23 cellular contexts compared by ENCODE assay signal in genomic region chr6:53822355-53823115, GRCh38.
"Had no signal": no experiment of that assay in that cellular context is flagged by ENCODE, and none has a peak within 500 bp of the region (broad histone marks: within the 10 kb centered on the region; RNA-seq: fewer than 3 reads in every experiment).

No MANE protein-coding gene starts in this region.

- H3K4me1 ChIP-seq: breast epithelium, lower lobe of right lung had no signal

- H3K27ac ChIP-seq: breast epithelium, esophagus muscularis mucosa, gastroesophageal sphincter, lower lobe of right lung, tibial nerve, vagina had no signal

- H3K27me3 Mint-ChIP-seq: activated CD4-positive, alpha-beta T cell treated with anti-CD3 and anti-CD28 coated beads, Interleukin-2, amount 10 ng/mL, durations not matched to agents 7 days and 5 days; activated T-cell treated with anti-CD3 and anti-CD28 coated beads, Interleukin-2, amount 50 U/mL, for 24 hours had no signal

- H3K36me3 ChIP-seq: breast epithelium, esophagus muscularis mucosa, gastroesophageal sphincter, heart right ventricle, lower lobe of right lung, tibial nerve, vagina had no signal

- H3K27ac Mint-ChIP-seq: activated CD4-positive, alpha-beta T cell treated with anti-CD3 and anti-CD28 coated beads, Interleukin-2, amount 10 ng/mL, durations not matched to agents 7 days and 5 days; activated CD8-positive, alpha-beta T cell treated with anti-CD3 and anti-CD28 coated beads, Interleukin-2, amount 10 ng/mL, durations not matched to agents 7 days and 5 days; activated naive CD4-positive, alpha-beta T cell treated with anti-CD3 and anti-CD28 coated beads for 36 hours; activated T-cell treated with anti-CD3 and anti-CD28 coated beads, Interleukin-2, amount 50 U/mL, for 24 hours; activated T-helper 2 cell treated with anti-CD3 and anti-CD28 coated beads, Interferon-gamma antibody, Interleukin-2, Interleukin-4, amounts not matched to agents 10 μg/mL and 5 μg/mL and 100 μg/mL, durations not matched to agents 14 hours and 24 hours and 36 hours; natural killer cell; T-helper 1 cell treated with Interleukin-12 subunit alpha and Interleukin-12 subunit beta and Interleukin-4 antibody, amounts not matched to agents 30 μg/mL and 1 μg/mL, for 36 hours had no signal

- H3K9me3 ChIP-seq: breast epithelium, esophagus muscularis mucosa, gastroesophageal sphincter, heart right ventricle, lower lobe of right lung, tibial nerve, vagina had no signal

- DNase-seq: activated CD4-positive, alpha-beta T cell treated with anti-CD3 and anti-CD28 coated beads, Interleukin-2, amount 10 ng/mL, durations not matched to agents 7 days and 5 days; activated CD8-positive, alpha-beta T cell treated with anti-CD3 and anti-CD28 coated beads, Interleukin-2, amount 10 ng/mL, durations not matched to agents 7 days and 5 days; activated naive CD4-positive, alpha-beta T cell treated with anti-CD3 and anti-CD28 coated beads for 36 hours; activated T-cell treated with anti-CD3 and anti-CD28 coated beads, Interleukin-2, amount 50 U/mL, for 24 hours; cerebellar nuclear complex; cortex of kidney; heart right ventricle; left cardiac atrium; lower lobe of right lung; natural killer cell; posterior cingulate gyrus; stimulated activated CD4-positive, alpha-beta T cell treated with anti-CD3 and anti-CD28 coated beads, Interleukin-2, amount 100 ng/mL, for 24 hours; stimulated activated naive CD4-positive, alpha-beta T cell treated with Interleukin-2 at 50 U/mL for 16 hours had no signal

- H3K4me3 Mint-ChIP-seq: activated CD4-positive, alpha-beta T cell treated with anti-CD3 and anti-CD28 coated beads, Interleukin-2, amount 10 ng/mL, durations not matched to agents 7 days and 5 days; activated CD8-positive, alpha-beta T cell treated with anti-CD3 and anti-CD28 coated beads, Interleukin-2, amount 10 ng/mL, durations not matched to agents 7 days and 5 days; activated naive CD4-positive, alpha-beta T cell treated with anti-CD3 and anti-CD28 coated beads for 36 hours; activated T-cell treated with anti-CD3 and anti-CD28 coated beads, Interleukin-2, amount 50 U/mL, for 24 hours; natural killer cell; T-helper 1 cell treated with Interleukin-12 subunit alpha and Interleukin-12 subunit beta and Interleukin-4 antibody, amounts not matched to agents 30 μg/mL and 1 μg/mL, for 36 hours had no signal

- H3K27me3 ChIP-seq: breast epithelium, esophagus muscularis mucosa, gastroesophageal sphincter, heart right ventricle, tibial nerve, vagina had no signal

- H3K36me3 Mint-ChIP-seq: natural killer cell had no signal

- ATAC-seq: activated CD4-positive, CD25-positive, alpha-beta regulatory T cell treated with anti-CD3 and anti-CD28 coated beads, Interleukin-2, amount 50 U/mL, for 24 hours; activated CD8-positive, alpha-beta T cell treated with anti-CD3 and anti-CD28 coated beads, Interleukin-2, amount 10 ng/mL, durations not matched to agents 7 days and 5 days; gastroesophageal sphincter; lower lobe of right lung; natural killer cell had no signal

- H3K4me3 ChIP-seq: breast epithelium, esophagus muscularis mucosa, gastroesophageal sphincter, heart right ventricle, lower lobe of right lung, tibial nerve, vagina had no signal

- FAIRE-seq: astrocyte, endothelial cell of umbilical vein had no signal

- H3K9me3 Mint-ChIP-seq: activated CD4-positive, alpha-beta T cell treated with anti-CD3 and anti-CD28 coated beads, Interleukin-2, amount 10 ng/mL, durations not matched to agents 7 days and 5 days; activated naive CD4-positive, alpha-beta T cell treated with anti-CD3 and anti-CD28 coated beads for 36 hours; activated T-cell treated with anti-CD3 and anti-CD28 coated beads, Interleukin-2, amount 50 U/mL, for 24 hours; activated T-helper 2 cell treated with anti-CD3 and anti-CD28 coated beads, Interferon-gamma antibody, Interleukin-2, Interleukin-4, amounts not matched to agents 10 μg/mL and 5 μg/mL and 100 μg/mL, durations not matched to agents 14 hours and 24 hours and 36 hours; natural killer cell; T-helper 1 cell treated with Interleukin-12 subunit alpha and Interleukin-12 subunit beta and Interleukin-4 antibody, amounts not matched to agents 30 μg/mL and 1 μg/mL, for 36 hours had no signal
